ENCODE assay signal across 1 cellular context in genomic region chr1:230236301-230236700, GRCh38.
TF ChIP-seq lines count a peak whose summit lies in the region.

No MANE protein-coding gene starts in this region.

TF ChIP-seq in HepG2, 621 proteins besides CTCF, POLR2A, EP300 and RAD21:
- TF ChIP-seq PRDM15 (CRISPR knock-in tag; IDR thresholded peaks at IDR 0.05) (no peak), ELF4 (CRISPR knock-in tag; IDR thresholded peaks at IDR 0.05; ENCODE audit: borderline replicate concordance) (no peak), ZNF543 (CRISPR knock-in tag; IDR thresholded peaks at IDR 0.05) (no peak), TAF15 (IDR thresholded peaks at IDR 0.05; ENCODE audit: low read depth, low read length, poor library complexity, severe bottlenecking) (no peak), HBP1 (CRISPR knock-in tag; IDR thresholded peaks at IDR 0.05; ENCODE audit: low read depth) (no peak), NR2F2 (IDR thresholded peaks at IDR 0.05; ENCODE audit: borderline replicate concordance, low read depth) (no peak), ETS1 (CRISPR knock-in tag; IDR thresholded peaks at IDR 0.05) (no peak), MTA1 (CRISPR knock-in tag; IDR thresholded peaks at IDR 0.05; ENCODE audit: borderline replicate concordance) (no peak)
